In the genomic region with DNA sequence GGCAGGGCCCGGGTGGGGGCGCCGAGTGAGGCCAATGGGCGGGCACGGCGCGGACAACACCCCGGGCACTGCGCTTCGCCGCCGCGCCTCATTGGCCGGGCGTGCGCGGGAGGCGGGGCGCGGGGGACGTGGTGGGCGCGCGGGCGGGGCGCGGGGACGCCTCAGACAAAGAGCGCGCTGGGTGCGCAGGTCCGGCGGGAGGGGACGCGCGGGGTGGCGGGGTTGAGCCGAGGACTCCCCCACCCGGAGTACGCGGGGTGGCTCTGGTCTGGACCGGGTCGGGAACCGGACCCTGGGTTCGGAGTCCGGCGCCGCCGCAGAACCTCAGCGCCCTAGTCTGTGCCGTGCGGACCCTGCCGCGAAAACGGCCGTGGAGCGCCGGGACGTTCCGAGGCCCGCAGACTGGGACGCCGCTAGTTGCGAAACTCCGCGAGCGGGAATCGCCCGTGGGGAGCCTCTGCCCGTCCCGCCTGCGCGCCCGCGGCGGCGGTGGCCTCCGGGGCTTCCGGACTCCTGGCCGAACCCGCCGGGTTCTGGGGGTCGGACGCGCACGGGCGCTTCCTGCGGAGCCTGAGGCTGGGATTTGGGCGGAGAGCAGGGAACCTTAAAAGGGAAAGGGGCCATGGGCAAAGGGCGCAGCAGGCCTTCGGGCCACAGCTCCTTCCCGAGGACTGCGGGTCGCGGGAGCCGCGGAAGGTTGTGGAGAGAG, we compare ENCODE assay signal across 8 cellular contexts. TPM values are rescaled to one million over a fixed set of nuclear protein-coding genes. Genes with fewer than 3 reads are reported as not detected.
DNase-seq lines count a peak whose midpoint lies in the region; ATAC-seq, FAIRE-seq and TF ChIP-seq lines count a peak whose summit lies in the region.

No MANE protein-coding gene starts in this region.

- no peak for TF ChIP-seq CTCF in AG04449 (IDR thresholded peaks at IDR 0.05; ENCODE audit: insufficient read depth, low read length, missing control alignments)
- no peak for TF ChIP-seq CTCF in keratinocyte (optimal IDR thresholded peaks at IDR 0.05 in 1 of 3, IDR thresholded peaks at IDR 0.05 in 1 of 3, conservative IDR thresholded peaks at IDR 0.05 in 1 of 3; ENCODE audit: extremely low read depth in 1 of 3, insufficient read depth in 2 of 3, low read length in 3 of 3)

- peak; percentile 55 for ATAC-seq in GM18870 (IDR thresholded peaks at IDR 0.05; ENCODE audit: unreplicated experiment)
- ATAC-seq in HG03097 (IDR thresholded peaks at IDR 0.05; ENCODE audit: low FRiP score, unreplicated experiment) = peak; percentile 79
- peak; percentile 81 for ATAC-seq in central memory CD8-positive, alpha-beta T cell (replicated peaks; ENCODE audit: extremely low read depth, poor library complexity, severe bottlenecking)

- H3K4me1 Mint-ChIP-seq in central memory CD8-positive, alpha-beta T cell = peaks cover 12% of the 10 kb centered on the region

- H4K20me1 ChIP-seq in keratinocyte (ENCODE audit: control insufficient read depth, extremely low read depth, insufficient read depth, low read length) = no peaks in the 10 kb centered on the region

- peak overlapping the region; percentile 72 for H3K4me3 ChIP-seq in AG04449 (ENCODE audit: low read depth, low read length)
- H3K4me3 ChIP-seq in keratinocyte (ENCODE audit: control insufficient read depth in 2 of 3, extremely low read depth in 1 of 3, insufficient read depth in 2 of 3, low read depth in 1 of 3, low read length in 3 of 3) = peak overlapping the region; percentile 65 to 75 (median 69)

- peak overlapping the region; percentile 71 for H2AFZ ChIP-seq in keratinocyte (ENCODE audit: control insufficient read depth, low read length)

- H3K27ac Mint-ChIP-seq in central memory CD8-positive, alpha-beta T cell (ENCODE audit: low read depth) = no peak overlapping the region

- peaks cover 4% of the 10 kb centered on the region for H3K36me3 Mint-ChIP-seq in central memory CD8-positive, alpha-beta T cell (ENCODE audit: insufficient read depth)

- H3K4me3 Mint-ChIP-seq in central memory CD8-positive, alpha-beta T cell = peak overlapping the region; percentile 70

- H3K9me3 ChIP-seq in keratinocyte (ENCODE audit: control insufficient read depth, low read depth, low read length) = no peaks in the 10 kb centered on the region

- H3K27ac ChIP-seq in keratinocyte (ENCODE audit: control insufficient read depth, insufficient read depth, low read length) = no peak overlapping the region

- no peaks in the 10 kb centered on the region for H3K36me3 ChIP-seq in keratinocyte (ENCODE audit: control insufficient read depth in 2 of 2, extremely low read depth in 1 of 2, insufficient read depth in 2 of 2, low read length in 2 of 2)

- H3K27me3 Mint-ChIP-seq in central memory CD8-positive, alpha-beta T cell = no peaks in the 10 kb centered on the region

- peaks cover 11% of the 10 kb centered on the region for H3K4me1 ChIP-seq in keratinocyte (ENCODE audit: control insufficient read depth, extremely low read depth, insufficient read depth, low read length)

- no peaks in the 10 kb centered on the region for H3K27me3 ChIP-seq in keratinocyte (ENCODE audit: control insufficient read depth, extremely low read depth, insufficient read depth, low read length)

- CTCF ChIA-PET in AG04449 (lab: Yijun Ruan, JAX) = interaction anchor here (1.0 to 1.6 kb wide), 2 partner anchors 9 to 13 kb away, joined by 3 to 5 read pairs; no protein-coding TSS in a partner anchor

- FAIRE-seq in keratinocyte (lab: Jason Lieb, UNC) = no peak

- dilution Hi-C loops in keratinocyte (cut with MboI; ENCODE audit: extremely low pct_ligation_motif_present, low sequenced_read_pairs) = no loop called here

- H3K79me2 ChIP-seq in keratinocyte (ENCODE audit: control insufficient read depth, insufficient read depth, low read length) = peaks cover 8% of the 10 kb centered on the region

- H3K9me3 Mint-ChIP-seq in central memory CD8-positive, alpha-beta T cell = no peaks in the 10 kb centered on the region

- H3K9me1 ChIP-seq in keratinocyte (ENCODE audit: control insufficient read depth, extremely low read depth, insufficient read depth, low read length) = no peaks in the 10 kb centered on the region

- DNase-seq in AG04449 (ENCODE audit: low read depth, low spot score) (peak; percentile 16), NCI-H2196 treated with DMSO at 0.1 percent for 48 hours (lab: John Stamatoyannopoulos, UW; ENCODE audit: unreplicated experiment) (peak; percentile 54), keratinocyte (ENCODE audit: low read depth, low spot score) (no peak)
- DNase-seq in activated CD4-positive, CD25-positive, alpha-beta regulatory T cell (lab: John Stamatoyannopoulos, UW) = peak; percentile 37 to 59 (median 48)
- DNase-seq in central memory CD8-positive, alpha-beta T cell (ENCODE audit: low spot score in 2 of 2) = peak; percentile 46 to 55
- DNase-seq in stimulated activated CD4-positive, alpha-beta T cell treated with anti-CD3 and anti-CD28 coated beads, Interleukin-12 subunit alpha, Interleukin-12 subunit beta, amount 100 ng/mL, for 24 hours (ENCODE audit: low read depth in 2 of 2) = peak; percentile 51 to 67

- H3K4me2 ChIP-seq in keratinocyte (ENCODE audit: control insufficient read depth, extremely low read depth, insufficient read depth, low read depth, low read length) = peak overlapping the region; percentile 92

- H3K9ac ChIP-seq in keratinocyte (ENCODE audit: control insufficient read depth, extremely low read depth, insufficient read depth, low read length) = peak overlapping the region; percentile 68

- POLR2A ChIA-PET in AG04449 (lab: Yijun Ruan, JAX) = interaction anchor here (1.0 to 1.1 kb wide), 2 partner anchors 10 to 68 kb away, joined by 3 read pairs; a partner anchor contains a TSS

RNA-seq across cellular contexts. Expression of a gene that starts 0.4 kb away (rescaled TPM):
- polyA plus RNA-seq in keratinocyte = 11.1 to 46.2 TPM (median 16.3 TPM) in 3 replicates
- polyA plus RNA-seq in keratinocyte (2011; ENCODE audit: low read depth) = 6.3 TPM
- 6.2 and 13.2 TPM in 2 replicates for polyA plus RNA-seq in keratinocyte (2011; cell fraction: cytosol; rRNA removed)
- polyA plus RNA-seq in keratinocyte (2011; cell fraction: nucleus; rRNA removed) = 55.8 and 99.0 TPM in 2 replicates
- 12.7 and 25.0 TPM in 2 replicates for polyA plus RNA-seq in keratinocyte (2012; ENCODE audit: low replicate concordance)
- polyA minus RNA-seq in keratinocyte = 10.3 to 19.7 TPM (median 17.5 TPM) in 3 replicates
- polyA minus RNA-seq in keratinocyte (2011; cell fraction: cytosol; rRNA and poly(A)+ RNA removed) = 30.7 TPM
- polyA minus RNA-seq in keratinocyte (2011; cell fraction: nucleus; rRNA and poly(A)+ RNA removed) = 23.7 and 29.2 TPM in 2 replicates

RNA-seq across cellular contexts. Expression of a gene that starts 16.5 kb away (rescaled TPM):
- polyA plus RNA-seq in keratinocyte = not detected in 3 replicates
- polyA plus RNA-seq in keratinocyte (2011; ENCODE audit: low read depth) = not detected
- polyA plus RNA-seq in keratinocyte (2011; cell fraction: cytosol; rRNA removed) = not detected in 2 replicates
- not detected in 2 replicates for polyA plus RNA-seq in keratinocyte (2011; cell fraction: nucleus; rRNA removed)
- not detected in 2 replicates for polyA plus RNA-seq in keratinocyte (2012; ENCODE audit: low replicate concordance)
- polyA minus RNA-seq in keratinocyte = not detected in 3 replicates
- polyA minus RNA-seq in keratinocyte (2011; cell fraction: cytosol; rRNA and poly(A)+ RNA removed) = not detected
- not detected in 2 replicates for polyA minus RNA-seq in keratinocyte (2011; cell fraction: nucleus; rRNA and poly(A)+ RNA removed)
